In the genomic region with DNA sequence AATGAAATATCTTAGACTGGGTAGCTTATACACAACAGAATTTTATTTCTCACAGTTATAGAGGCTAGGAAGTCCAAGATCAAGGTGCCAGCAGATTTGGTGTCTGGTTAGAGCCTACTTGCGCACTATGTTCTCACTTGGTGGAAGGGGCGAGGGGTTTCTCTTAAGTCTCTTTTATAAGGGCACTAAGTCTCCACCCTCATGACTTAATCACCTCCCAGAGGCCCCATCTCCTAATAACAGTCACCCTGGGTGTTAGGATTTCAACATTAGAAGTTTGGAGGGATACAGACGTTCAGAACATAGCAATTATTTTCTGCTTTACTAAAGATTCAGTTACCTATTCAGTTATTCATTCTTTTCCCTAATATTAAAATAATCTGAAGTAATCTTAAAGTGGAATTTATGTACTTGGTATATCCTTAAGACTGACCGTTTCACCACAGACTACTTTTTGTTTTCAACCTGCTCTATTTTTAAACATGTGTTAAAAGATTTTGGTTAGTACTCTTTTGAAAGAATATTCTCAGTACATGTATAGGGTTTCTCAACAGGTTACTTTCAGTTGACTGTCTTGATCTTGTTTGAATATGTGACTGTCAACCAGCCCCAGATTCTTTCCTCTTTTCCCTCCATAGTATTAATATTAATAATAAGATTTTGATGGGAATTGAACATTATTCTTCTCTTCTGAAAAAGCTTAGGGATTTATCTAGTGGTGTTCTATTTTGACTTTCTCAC, we compare ENCODE assay signal across 17 cellular contexts.
DNase-seq lines count a peak whose midpoint lies in the region; ATAC-seq and TF ChIP-seq lines count a peak whose summit lies in the region.
"Had no signal": no experiment of that assay in that cellular context is flagged by ENCODE, and none has a peak within 500 bp of the region (broad histone marks: within the 10 kb centered on the region; RNA-seq: fewer than 3 reads in every experiment).

No MANE protein-coding gene starts in this region.

- H4K20me1 ChIP-seq in mammary epithelial cell (ENCODE audit: insufficient read depth, low read length) = no peaks in the 10 kb centered on the region

- in situ Hi-C loops in mammary epithelial cell (cut with MboI; ENCODE audit: low sequenced_read_pairs in 2 of 2) = no loop called here

- 97% methylated on average over 4 of the region's 4 CpGs for WGBS in mammary epithelial cell (ENCODE audit: low coverage, missing lambda C conversion rate)

- H3K36me3 Mint-ChIP-seq in CD14-positive monocyte = peaks cover 0 to 6% of the 10 kb centered on the region in 2 donors

- H3K4me3 Mint-ChIP-seq in CD14-positive monocyte = no peak overlapping the region
- H3K4me3 Mint-ChIP-seq: activated CD4-positive, alpha-beta T cell treated with anti-CD3 and anti-CD28 coated beads for 36 hours; activated T-cell treated with anti-CD3 and anti-CD28 coated beads, Interleukin-2, amount 50 U/mL, for 72 hours; stimulated activated effector memory CD8-positive, alpha-beta T cell treated with anti-CD3 and anti-CD28 coated beads, Interleukin-12 subunit alpha, Interleukin-12 subunit beta, amount 100 ng/mL, for 72 hours had no signal

- no TSS peak for BruUV-seq in mammary epithelial cell (replicated peaks; lab: Mats Ljungman, UMichigan)

- dilution Hi-C loops in mammary epithelial cell (cut with HindIII; ENCODE audit: low sequenced_read_pairs) = no loop called here

- peaks cover 0 to 3% (median 0%) of the 10 kb centered on the region in 7 donors for H3K9me3 Mint-ChIP-seq in CD14-positive monocyte

- no peak overlapping the region for H3K27ac Mint-ChIP-seq in CD14-positive monocyte
- H3K27ac Mint-ChIP-seq: activated CD4-positive, alpha-beta T cell treated with anti-CD3 and anti-CD28 coated beads for 36 hours; activated T-cell treated with anti-CD3 and anti-CD28 coated beads, Interleukin-2, amount 50 U/mL, for 72 hours; stimulated activated effector memory CD8-positive, alpha-beta T cell treated with anti-CD3 and anti-CD28 coated beads, Interleukin-12 subunit alpha, Interleukin-12 subunit beta, amount 100 ng/mL, for 72 hours had no signal

- no peaks in the 10 kb centered on the region for H3K4me1 Mint-ChIP-seq in CD14-positive monocyte
- H3K4me1 Mint-ChIP-seq: activated CD4-positive, alpha-beta T cell treated with anti-CD3 and anti-CD28 coated beads for 36 hours; stimulated activated effector memory CD8-positive, alpha-beta T cell treated with anti-CD3 and anti-CD28 coated beads, Interleukin-12 subunit alpha, Interleukin-12 subunit beta, amount 100 ng/mL, for 72 hours had no signal

- intact Hi-C loops in CD14-positive monocyte (cut with micrococcal nuclease) = no loop called here
- intact Hi-C loops in mammary epithelial cell (cut with micrococcal nuclease) = no loop called here

- H3K27me3 ChIP-seq in mammary epithelial cell (ENCODE audit: insufficient read depth, low read length) = no peaks in the 10 kb centered on the region
- H3K27me3 ChIP-seq: vagina had no signal

- H3K27ac ChIP-seq in mammary epithelial cell (ENCODE audit: insufficient read depth, low read depth, low read length) = no peak overlapping the region
- H3K27ac ChIP-seq: psoas muscle, vagina had no signal

- no peaks in the 10 kb centered on the region for H3K36me3 ChIP-seq in mammary epithelial cell (ENCODE audit: insufficient read depth, low read length)

- ATAC-seq in GM19351 (IDR thresholded peaks at IDR 0.05; ENCODE audit: unreplicated experiment) = peak; percentile 65
- ATAC-seq in HG02610 (IDR thresholded peaks at IDR 0.05; ENCODE audit: unreplicated experiment) = peak; percentile 53
- peak; percentile 78 for ATAC-seq in HG03432 (IDR thresholded peaks at IDR 0.05; ENCODE audit: unreplicated experiment)
- ATAC-seq: activated CD4-positive, alpha-beta T cell treated with anti-CD3 and anti-CD28 coated beads for 36 hours; activated T-cell treated with anti-CD3 and anti-CD28 coated beads, Interleukin-2, amount 50 U/mL, for 72 hours; psoas muscle; stimulated activated effector memory CD8-positive, alpha-beta T cell treated with anti-CD3 and anti-CD28 coated beads, Interleukin-12 subunit alpha, Interleukin-12 subunit beta, amount 100 ng/mL, for 72 hours had no signal

- no peak overlapping the region for H2AFZ ChIP-seq in mammary epithelial cell (ENCODE audit: low read depth, low read length)

- no peak for TF ChIP-seq CTCF in GM12865 (IDR thresholded peaks at IDR 0.05; ENCODE audit: insufficient read depth, low read depth, low read length, missing control alignments)
- TF ChIP-seq CTCF in CD14-positive monocyte (IDR thresholded peaks at IDR 0.05) = no peak
- no peak for TF ChIP-seq CTCF in mammary epithelial cell (conservative IDR thresholded peaks at IDR 0.05 in 1 of 2, IDR thresholded peaks at IDR 0.05 in 1 of 2; ENCODE audit: extremely low read depth in 1 of 2, insufficient read depth in 1 of 2, low read depth in 1 of 2, low read length in 2 of 2)

- CTCF ChIA-PET in mammary epithelial cell (lab: Charles Lee; ENCODE audit: low non-redundant PET) = no interaction called here

- no peaks in the 10 kb centered on the region for H3K4me1 ChIP-seq in mammary epithelial cell (ENCODE audit: insufficient read depth, low read length)
- H3K4me1 ChIP-seq: psoas muscle, vagina had no signal

- DNase-seq in GM12865 (ENCODE audit: low read depth) = peak; percentile 55
- no peak for DNase-seq in CD14-positive monocyte (ENCODE audit: low spot score)
- DNase-seq in SKM-1 treated with dmso at 0.1 percent for 144 hours (lab: John Stamatoyannopoulos, UW; ENCODE audit: unreplicated experiment) = no peak
- no peak for DNase-seq in mammary epithelial cell
- no peak for DNase-seq in NCI-H345 treated with DMSO at 0.1 percent for 48 hours (lab: John Stamatoyannopoulos, UW; ENCODE audit: unreplicated experiment)
- DNase-seq: activated CD4-positive, alpha-beta T cell treated with anti-CD3 and anti-CD28 coated beads for 36 hours; activated T-cell treated with anti-CD3 and anti-CD28 coated beads, Interleukin-2, amount 50 U/mL, for 72 hours; DMS 273 treated with DMSO at 0.1 percent for 48 hours; effector CD4-positive, alpha-beta T cell; KBM-7; NCI-H2081 treated with DMSO at 0.1 percent for 48 hours; psoas muscle had no signal

- H3K27me3 Mint-ChIP-seq in CD14-positive monocyte (ENCODE audit: low read depth in 3 of 3) = peaks cover 0 to 1% (median 0%) of the 10 kb centered on the region in 3 donors
- H3K27me3 Mint-ChIP-seq: activated CD4-positive, alpha-beta T cell treated with anti-CD3 and anti-CD28 coated beads for 36 hours had no signal

- H3K9ac ChIP-seq in mammary epithelial cell (ENCODE audit: insufficient read depth, low read length) = no peak overlapping the region

- no peak overlapping the region for H3K4me2 ChIP-seq in mammary epithelial cell (ENCODE audit: insufficient read depth, low read depth, low read length)

- no peaks in the 10 kb centered on the region for H3K9me3 ChIP-seq in mammary epithelial cell (replicated peaks; ENCODE audit: insufficient read depth, low read length)
- H3K9me3 ChIP-seq: psoas muscle, vagina had no signal

- H3K4me3 ChIP-seq in GM12865 (ENCODE audit: low read depth, low read length) (no peak overlapping the region), mammary epithelial cell (replicated peaks in 1 of 3; ENCODE audit: insufficient read depth in 1 of 3, low read depth in 2 of 3, low read length in 3 of 3) (no peak overlapping the region)
- H3K4me3 ChIP-seq: psoas muscle, vagina had no signal

- H3K79me2 ChIP-seq in mammary epithelial cell (ENCODE audit: insufficient read depth, low read length) = no peaks in the 10 kb centered on the region
